Comparison of ENCODE assay signal across 19 cellular contexts in genomic region chr20:32035398-32035852, GRCh38. TPM values are rescaled to one million over a fixed set of nuclear protein-coding genes. Genes with fewer than 3 reads are reported as not detected.
"Had no signal": no experiment of that assay in that cellular context is flagged by ENCODE, and none has a peak within 500 bp of the region (broad histone marks: within the 10 kb centered on the region; RNA-seq: fewer than 3 reads in every experiment).

No MANE protein-coding gene starts in this region.

- H3K4me3 ChIP-seq: breast epithelium, gastrocnemius medialis, heart left ventricle, prostate gland, skin epidermis had no signal

- H3K9me3 ChIP-seq: breast epithelium, gastrocnemius medialis, prostate gland had no signal

- DNase-seq: activated CD4-positive, alpha-beta T cell treated with anti-CD3 and anti-CD28 coated beads, Interleukin-2, amount 10 ng/mL, durations not matched to agents 24 days and 14 days; activated CD4-positive, CD25-positive, alpha-beta regulatory T cell; activated CD8-positive, alpha-beta memory T cell treated with anti-CD3 and anti-CD28 coated beads, Interleukin-2, amount 50 U/mL, for 4 hours; activated CD8-positive, alpha-beta T cell treated with anti-CD3 and anti-CD28 coated beads, Interleukin-2, amount 10 ng/mL, durations not matched to agents 7 days and 5 days; activated naive CD4-positive, alpha-beta T cell treated with Interleukin-2 at 50 U/mL for 16 hours; activated T-cell treated with anti-CD3 and anti-CD28 coated beads, Interleukin-2, amount 50 U/mL, for 72 hours; anterior cingulate cortex; cerebellar nuclear complex; gastrocnemius medialis; heart left ventricle; immature natural killer cell; occipital lobe; right cardiac atrium; stimulated activated CD4-positive, alpha-beta T cell treated with anti-CD3 and anti-CD28 coated beads, Interleukin-4, amount 100 ng/mL, for 24 hours had no signal

- H3K36me3 ChIP-seq: breast epithelium, gastrocnemius medialis, prostate gland had no signal

- H3K4me1 ChIP-seq: breast epithelium had no signal

- ATAC-seq: activated CD8-positive, alpha-beta T cell treated with anti-CD3 and anti-CD28 coated beads, Interleukin-2, amount 10 ng/mL, durations not matched to agents 7 days and 5 days; gastrocnemius medialis had no signal

- H3K27ac ChIP-seq: breast epithelium, gastrocnemius medialis, prostate gland had no signal

RNA-seq across cellular contexts. Expression of gene HCK, which starts 16.6 kb away (rescaled TPM):
- total RNA-seq: activated CD4-positive, alpha-beta T cell treated with anti-CD3 and anti-CD28 coated beads, Interleukin-2, amount 10 ng/mL, durations not matched to agents 24 days and 14 days; activated CD8-positive, alpha-beta T cell treated with anti-CD3 and anti-CD28 coated beads, Interleukin-2, amount 10 ng/mL, durations not matched to agents 7 days and 5 days; dermis microvascular lymphatic vessel endothelial cell; epithelial cell of proximal tubule had no signal

RNA-seq across cellular contexts. Expression of gene CCM2L, which starts 25.2 kb away (rescaled TPM):
- total RNA-seq: activated CD4-positive, alpha-beta T cell treated with anti-CD3 and anti-CD28 coated beads, Interleukin-2, amount 10 ng/mL, durations not matched to agents 24 days and 14 days; activated CD8-positive, alpha-beta T cell treated with anti-CD3 and anti-CD28 coated beads, Interleukin-2, amount 10 ng/mL, durations not matched to agents 7 days and 5 days; activated T-cell treated with anti-CD3 and anti-CD28 coated beads, Interleukin-2, amount 50 U/mL, for 72 hours; epithelial cell of proximal tubule had no signal
- polyA plus RNA-seq: immature natural killer cell had no signal
